Comparison of ENCODE assay signal across 8 cellular contexts in genomic region chr14:74302160-74302628, GRCh38. TPM values are rescaled to one million over a fixed set of nuclear protein-coding genes. Genes with fewer than 3 reads are reported as not detected.
DNase-seq lines count a peak whose midpoint lies in the region; ATAC-seq, FAIRE-seq and TF ChIP-seq lines count a peak whose summit lies in the region.

No MANE protein-coding gene starts in this region.

- H3K4me2 ChIP-seq in HepG2 (ENCODE audit: low read depth, low read length): peak overlapping the region; percentile 82

- WGBS in HepG2 (ENCODE audit: low lambda C conversion rate): under 1% methylated on average over 6 of the region's 6 CpGs
- WGBS in suprapubic skin: 0% methylated on average over 6 of the region's 6 CpGs

- no peak for TF ChIP-seq POLR2A in HepG2 (IDR thresholded peaks at IDR 0.05; ENCODE audit: insufficient read depth in 1 of 2, low read depth in 2 of 2, low read length in 2 of 2)
- no peak for TF ChIP-seq POLR2A in suprapubic skin (IDR thresholded peaks at IDR 0.05)

- H3K4me1 ChIP-seq in colonic mucosa: no peaks in the 10 kb centered on the region
- H3K4me1 ChIP-seq in HepG2 (ENCODE audit: insufficient read depth, low read length): peaks cover 43% of the 10 kb centered on the region
- peaks cover 33% of the 10 kb centered on the region for H3K4me1 ChIP-seq in suprapubic skin

- H4K20me1 ChIP-seq in HepG2 (ENCODE audit: insufficient read depth, low read length): peaks cover 11% of the 10 kb centered on the region; the same call in 1 of the 2 replicates

- BruUV-seq in HepG2 (replicated peaks; lab: Mats Ljungman, UMichigan): TSS peak; percentile 70

- peak; percentile 63 for FAIRE-seq in HTR-8/SVneo (lab: Jason Lieb, UNC)
- FAIRE-seq in HepG2 (lab: Jason Lieb, UNC): no peak

- peak overlapping the region; percentile 80 to 83 for H3K9ac ChIP-seq in colonic mucosa (ENCODE audit: low read depth in 2 of 2, low read length in 2 of 2)
- peak overlapping the region; percentile 85 for H3K9ac ChIP-seq in HepG2 (ENCODE audit: insufficient read depth, low read depth, low read length)

- H3K9me3 ChIP-seq in colonic mucosa: no peaks in the 10 kb centered on the region
- no peaks in the 10 kb centered on the region for H3K9me3 ChIP-seq in HepG2 (ENCODE audit: low read length)
- no peaks in the 10 kb centered on the region for H3K9me3 ChIP-seq in suprapubic skin

- H3K4me3 ChIP-seq in colonic mucosa (peak overlapping the region; percentile 96), HepG2 (replicated peaks in 1 of 3; ENCODE audit: insufficient read depth in 1 of 3, low read depth in 2 of 3, low read length in 3 of 3) (peak overlapping the region; percentile 73 to 94 (median 87)), suprapubic skin (peak overlapping the region; percentile 59)

- in situ Hi-C loops in HepG2 (cut with HindIII; ENCODE audit: extremely low pct_ligation_motif_present, low pct_unique_long_range_greater_than_20kb): no loop called here

- no peak overlapping the region for H2AFZ ChIP-seq in HepG2 (ENCODE audit: low read length)

- TF ChIP-seq CTCF in colonic mucosa (IDR thresholded peaks at IDR 0.05) (peak; percentile 26), HepG2 (CRISPR knock-in tag; IDR thresholded peaks at IDR 0.05) (peak; percentile 34), suprapubic skin (IDR thresholded peaks at IDR 0.05) (peak; percentile 20 to 39)

- H3K27ac ChIP-seq in colonic mucosa: peak overlapping the region; percentile 75
- peak overlapping the region; percentile 83 for H3K27ac ChIP-seq in HepG2 (ENCODE audit: extremely low read length, insufficient read depth, low read length)
- peak overlapping the region; percentile 83 for H3K27ac ChIP-seq in suprapubic skin

- peak; percentile 83 for ATAC-seq in HepG2

- peaks cover 43% of the 10 kb centered on the region for H3K79me2 ChIP-seq in HepG2 (ENCODE audit: insufficient read depth, low read length)

- TF ChIP-seq RAD21 in HepG2 (CRISPR knock-in tag; IDR thresholded peaks at IDR 0.05): no peak

- H3K27me3 ChIP-seq in colonic mucosa (no peaks in the 10 kb centered on the region), HepG2 (ENCODE audit: control insufficient read depth in 1 of 2, insufficient read depth in 2 of 2, low read length in 2 of 2) (no peaks in the 10 kb centered on the region), suprapubic skin (no peaks in the 10 kb centered on the region)

- POLR2A ChIA-PET in HepG2 (lab: Yijun Ruan, JAX): interaction anchor here (0.7 to 1.7 kb wide), 9 partner anchors 8 to 444 kb away, joined by 3 to 7 read pairs (median 4); partner anchors contain the start of genes ISCA2 and NPC2

- intact Hi-C loops in colonic mucosa (cut with DNase I) (no loop called here), HepG2 (cut with micrococcal nuclease; ENCODE audit: unreplicated experiment) (no loop called here)

- no peaks in the 10 kb centered on the region for H3K36me3 ChIP-seq in colonic mucosa
- peaks cover 10 to 19% of the 10 kb centered on the region in 2 experiments; a peak in 4 of 5 replicates for H3K36me3 ChIP-seq in HepG2 (replicated peaks in 1 of 2; ENCODE audit: control insufficient read depth in 1 of 2, insufficient read depth in 2 of 2, low read length in 2 of 2)
- peaks cover 18% of the 10 kb centered on the region for H3K36me3 ChIP-seq in suprapubic skin

- peak; percentile 10 for DNase-seq in COLO668 (lab: John Stamatoyannopoulos, UW; ENCODE audit: unreplicated experiment)
- DNase-seq in GM19238 (ENCODE audit: insufficient read length, low spot score): peak; percentile 24
- peak; percentile 87 for DNase-seq in HTR-8/SVneo (ENCODE audit: insufficient read length, low spot score)
- DNase-seq in SHP77 treated with DMSO at 0.1 percent for 48 hours (lab: John Stamatoyannopoulos, UW): peak; percentile 9
- DNase-seq in colonic mucosa: no peak
- DNase-seq in HepG2 (ENCODE audit: low spot score): peak; percentile 58
- no peak for DNase-seq in suprapubic skin (ENCODE audit: low spot score in 2 of 2)
- no peak for DNase-seq in ecto neural progenitor cell (ENCODE audit: low spot score)

- TF ChIP-seq EP300 in HepG2 (IDR thresholded peaks at IDR 0.05; ENCODE audit: low read depth in 2 of 2, low read length in 2 of 2) (no peak), HepG2 (CRISPR knock-in tag; IDR thresholded peaks at IDR 0.05; ENCODE audit: borderline replicate concordance) (no peak), suprapubic skin (IDR thresholded peaks at IDR 0.05) (no peak)

- CTCF ChIA-PET in HepG2 (lab: Yijun Ruan, JAX; ENCODE audit: low intra/inter-chr PET ratio, low total read pairs): no interaction called here

TF ChIP-seq in HepG2, 621 proteins besides CTCF, POLR2A, EP300 and RAD21 (continues in another document):
- TF ChIP-seq ZNF354B (CRISPR knock-in tag; IDR thresholded peaks at IDR 0.05): no peak

RNA-seq across cellular contexts. Expression of gene ABCD4, which starts 0.5 kb away (rescaled TPM):
- total RNA-seq in colonic mucosa (10 to 100 TPM; 46.2 to 46.6 TPM), HepG2 (2016; rRNA removed; fragmentation: Illumina TruSeq; extraction: Trizol) (20.4 and 47.5 TPM in 2 replicates), suprapubic skin (10 to 100 TPM; 22.2 to 87.5 (median 43.5) TPM)
- 28.8 and 29.9 TPM in 2 replicates for total RNA-seq in HepG2 (2016; cell fraction: cytosol; rRNA removed; fragmentation: Illumina TruSeq; extraction: Trizol; ENCODE audit: low read depth)
- 18.8 and 49.0 TPM in 2 replicates for total RNA-seq in HepG2 (2016; cell fraction: insoluble cytoplasmic fraction; rRNA removed; fragmentation: Illumina TruSeq; extraction: Trizol)
- 37.8 and 42.0 TPM in 2 replicates for total RNA-seq in HepG2 (2016; cell fraction: membrane; rRNA removed; fragmentation: Illumina TruSeq; extraction: Trizol)
- total RNA-seq in HepG2 (2016; cell fraction: nucleus; rRNA removed; fragmentation: Illumina TruSeq; extraction: Trizol): 64.6 and 79.8 TPM in 2 replicates
- polyA plus RNA-seq in HepG2 (2011; rRNA removed): 50.5 and 54.8 TPM in 2 replicates
- 23.5 and 24.1 TPM in 2 replicates for polyA plus RNA-seq in HepG2 (2011; cell fraction: cytosol; rRNA removed)
- 367 and 381 TPM in 2 replicates for polyA plus RNA-seq in HepG2 (2011; cell fraction: nucleus; rRNA removed)
- polyA plus RNA-seq in HepG2 (2012): 59.8 and 65.6 TPM in 2 replicates
- 15.6 and 18.9 TPM in 2 replicates for polyA plus RNA-seq in HepG2 (2016; cell fraction: cytosol; fragmentation: Illumina TruSeq; extraction: Trizol; ENCODE audit: low read depth)
- polyA plus RNA-seq in HepG2 (2016; cell fraction: insoluble cytoplasmic fraction; fragmentation: Illumina TruSeq; extraction: Trizol; ENCODE audit: low read depth): 17.4 and 22.9 TPM in 2 replicates
- polyA plus RNA-seq in HepG2 (2016; cell fraction: membrane; fragmentation: Illumina TruSeq; extraction: Trizol; ENCODE audit: low read depth): 25.5 and 30.1 TPM in 2 replicates
- 170 and 201 TPM in 2 replicates for polyA plus RNA-seq in HepG2 (2016; cell fraction: nucleus; fragmentation: Illumina TruSeq; extraction: Trizol; ENCODE audit: insufficient read depth, low read depth)
- 46.5 and 77.5 TPM in 2 replicates for polyA minus RNA-seq in HepG2 (2011; rRNA and poly(A)+ RNA removed; ENCODE audit: low replicate concordance)
- polyA minus RNA-seq in HepG2 (2011; cell fraction: cytosol; rRNA and poly(A)+ RNA removed): 7.6 and 8.8 TPM in 2 replicates
- 135 and 152 TPM in 2 replicates for polyA minus RNA-seq in HepG2 (2011; cell fraction: nucleus; rRNA and poly(A)+ RNA removed)

RNA-seq across cellular contexts. Expression of gene VRTN, which starts 46.1 kb away (rescaled TPM):
- total RNA-seq in colonic mucosa (under 1 TPM in 1 of 2 donors, not detected in 1; 0.30 TPM), HepG2 (2016; rRNA removed; fragmentation: Illumina TruSeq; extraction: Trizol) (not detected in 2 replicates), suprapubic skin (under 1 TPM in 2 of 4 donors, not detected in 2; 0.17 to 0.21 TPM)
- not detected in 2 replicates for total RNA-seq in HepG2 (2016; cell fraction: cytosol; rRNA removed; fragmentation: Illumina TruSeq; extraction: Trizol; ENCODE audit: low read depth)
- not detected in 2 replicates for total RNA-seq in HepG2 (2016; cell fraction: insoluble cytoplasmic fraction; rRNA removed; fragmentation: Illumina TruSeq; extraction: Trizol)
- not detected in 2 replicates for total RNA-seq in HepG2 (2016; cell fraction: membrane; rRNA removed; fragmentation: Illumina TruSeq; extraction: Trizol)
- not detected in 2 replicates for total RNA-seq in HepG2 (2016; cell fraction: nucleus; rRNA removed; fragmentation: Illumina TruSeq; extraction: Trizol)
- polyA plus RNA-seq in HepG2 (2011; rRNA removed): not detected in 2 replicates
- polyA plus RNA-seq in HepG2 (2011; cell fraction: cytosol; rRNA removed): not detected in 2 replicates
- polyA plus RNA-seq in HepG2 (2011; cell fraction: nucleus; rRNA removed): not detected in 2 replicates
- not detected in 2 replicates for polyA plus RNA-seq in HepG2 (2012)
- not detected in 2 replicates for polyA plus RNA-seq in HepG2 (2016; cell fraction: cytosol; fragmentation: Illumina TruSeq; extraction: Trizol; ENCODE audit: low read depth)
- polyA plus RNA-seq in HepG2 (2016; cell fraction: insoluble cytoplasmic fraction; fragmentation: Illumina TruSeq; extraction: Trizol; ENCODE audit: low read depth): not detected in 2 replicates
- not detected in 2 replicates for polyA plus RNA-seq in HepG2 (2016; cell fraction: membrane; fragmentation: Illumina TruSeq; extraction: Trizol; ENCODE audit: low read depth)
- not detected in 2 replicates for polyA plus RNA-seq in HepG2 (2016; cell fraction: nucleus; fragmentation: Illumina TruSeq; extraction: Trizol; ENCODE audit: insufficient read depth, low read depth)
- not detected in 2 replicates for polyA minus RNA-seq in HepG2 (2011; rRNA and poly(A)+ RNA removed; ENCODE audit: low replicate concordance)
- polyA minus RNA-seq in HepG2 (2011; cell fraction: cytosol; rRNA and poly(A)+ RNA removed): not detected in 2 replicates
- not detected in 2 replicates for polyA minus RNA-seq in HepG2 (2011; cell fraction: nucleus; rRNA and poly(A)+ RNA removed)

Comparison
In these comparisons a context has a peak if more than half of its experiments do, and no peak if none do; other contexts are left out.
1. DNase-seq: peak in COLO668 (single experiment), GM19238 (single experiment), HTR-8/SVneo (single experiment), SHP77 treated with DMSO at 0.1 percent for 48 hours (single experiment) and HepG2 (single experiment); none in colonic mucosa (single experiment), suprapubic skin (0 of 2) and ecto neural progenitor cell (single experiment).
2. Peak in every context shown above with its lines, with median percentiles within 50 percentile points of each other: H3K27ac ChIP-seq, H3K4me3 ChIP-seq and CTCF ChIP-seq.